Comparison of ENCODE assay signal across 24 cellular contexts in the genomic region with DNA sequence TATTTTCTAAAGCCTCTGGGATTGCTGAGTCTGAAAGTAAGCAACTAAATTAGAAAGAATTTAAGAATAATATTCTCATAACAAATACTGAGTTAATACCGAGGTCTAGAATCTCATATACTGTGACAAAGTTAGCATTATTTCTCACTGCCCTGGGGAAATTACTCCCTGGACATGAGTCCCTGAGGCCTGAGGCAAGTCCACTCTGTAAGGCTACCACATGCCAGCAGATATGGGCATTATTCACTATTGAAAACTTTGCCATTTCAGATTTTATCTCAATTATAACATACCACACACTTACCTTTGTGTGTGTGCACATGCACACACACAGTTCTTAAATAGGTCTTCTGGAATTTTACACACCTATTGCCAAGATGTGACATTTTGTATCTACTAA. TPM values are rescaled to one million over a fixed set of nuclear protein-coding genes. Genes with fewer than 3 reads are reported as not detected.
DNase-seq lines count a peak whose midpoint lies in the region; ATAC-seq and TF ChIP-seq lines count a peak whose summit lies in the region.
"Had no signal": no experiment of that assay in that cellular context is flagged by ENCODE, and none has a peak within 500 bp of the region (broad histone marks: within the 10 kb centered on the region; RNA-seq: fewer than 3 reads in every experiment).

No MANE protein-coding gene starts in this region.

- H3K4me1 ChIP-seq in GM23248 (ENCODE audit: insufficient read depth) (peaks cover 85% of the 10 kb centered on the region), Panc1 (ENCODE audit: control insufficient read depth, insufficient read depth, low read length) (peaks cover 10% of the 10 kb centered on the region), vagina (peaks cover 48% of the 10 kb centered on the region)
- H3K4me1 ChIP-seq in CD8-positive, alpha-beta T cell (ENCODE audit: insufficient read depth, low read length), result no peaks in the 10 kb centered on the region
- H3K4me1 ChIP-seq: A549 had no signal

- no peaks in the 10 kb centered on the region for H3K9me2 ChIP-seq in GM23248 (ENCODE audit: insufficient read depth)

- H3K9me3 ChIP-seq in GM23248 (ENCODE audit: low read depth) (no peaks in the 10 kb centered on the region), Panc1 (ENCODE audit: control insufficient read depth, insufficient read depth, low read depth, low read length) (no peaks in the 10 kb centered on the region), vagina (no peaks in the 10 kb centered on the region)
- no peaks in the 10 kb centered on the region for H3K9me3 ChIP-seq in CD8-positive, alpha-beta T cell (ENCODE audit: low read length)
- H3K9me3 ChIP-seq: A549; BLaER1 treated with 17β-estradiol and CSF1 and Interleukin-3, amounts not matched to agents 10 nM and 100 nM; Caco-2; SJSA1 had no signal

- in situ Hi-C loops in GM23248 (cut with MboI), result no loop called here
- in situ Hi-C loops in Panc1 (cut with HindIII; ENCODE audit: low pct_unique_long_range_greater_than_20kb, low sequenced_read_pairs), result no loop called here

- peak overlapping the region; percentile 22 for H3K4me2 ChIP-seq in GM23248 (ENCODE audit: unreplicated experiment)
- H3K4me2 ChIP-seq: A549; BLaER1 treated with 17β-estradiol and CSF1 and Interleukin-3, amounts not matched to agents 10 nM and 100 nM had no signal

- 90 to 100% methylated on average over 1 of the region's 1 CpG for WGBS in GM23248 (ENCODE audit: low coverage in 1 of 2, low lambda C conversion rate in 2 of 2, missing lambda C conversion rate in 2 of 2), 2 experiments

- no peak for ATAC-seq in Panc1
- ATAC-seq in CD8-positive, alpha-beta T cell, result no peak
- no peak for ATAC-seq in GM19351 (IDR thresholded peaks at IDR 0.05; ENCODE audit: unreplicated experiment)
- ATAC-seq: PC-3 had no signal

- POLR2A ChIA-PET in Panc1 (lab: Charles Lee), result no interaction called here
- POLR2A ChIA-PET in CD8-positive, alpha-beta T cell (lab: Charles Lee), result no interaction called here

- TF ChIP-seq CTCF in Panc1 (IDR thresholded peaks at IDR 0.05) (no peak), dorsolateral prefrontal cortex (IDR thresholded peaks at IDR 0.05 in 54 of 56, conservative IDR thresholded peaks at IDR 0.05 in 2 of 56; ENCODE audit: low read depth in 1 of 56, partially characterized antibody in 56 of 56) (no peak), vagina (IDR thresholded peaks at IDR 0.05) (no peak), foreskin fibroblast (IDR thresholded peaks at IDR 0.05; ENCODE audit: low read depth, low read length) (no peak)
- no peak for TF ChIP-seq CTCF in CD8-positive, alpha-beta T cell (IDR thresholded peaks at IDR 0.05)

- peaks cover 100% of the 10 kb centered on the region for H3K79me2 ChIP-seq in GM23248 (ENCODE audit: insufficient read depth)

- no peak for TF ChIP-seq POLR2A in vagina (IDR thresholded peaks at IDR 0.05)

- H3K4me3 Mint-ChIP-seq in CD8-positive, alpha-beta T cell, result no peak overlapping the region
- H3K4me3 Mint-ChIP-seq: CD4-positive, alpha-beta memory T cell; H9 had no signal

- H3K27me3 ChIP-seq in GM23248 (replicated peaks; ENCODE audit: insufficient read depth) (no peaks in the 10 kb centered on the region), Panc1 (ENCODE audit: control insufficient read depth, insufficient read depth, low read length) (no peaks in the 10 kb centered on the region), dorsolateral prefrontal cortex (no peaks in the 10 kb centered on the region), vagina (no peaks in the 10 kb centered on the region)
- H3K27me3 ChIP-seq in CD8-positive, alpha-beta T cell (ENCODE audit: insufficient read depth, low read length), result no peaks in the 10 kb centered on the region
- H3K27me3 ChIP-seq: BLaER1 treated with 17β-estradiol and CSF1 and Interleukin-3, amounts not matched to agents 10 nM and 100 nM; SJSA1 had no signal

- no peak overlapping the region for H3K27ac Mint-ChIP-seq in CD8-positive, alpha-beta T cell
- H3K27ac Mint-ChIP-seq: CD4-positive, alpha-beta memory T cell had no signal

- H3K9me3 Mint-ChIP-seq in CD8-positive, alpha-beta T cell, result no peaks in the 10 kb centered on the region
- H3K9me3 Mint-ChIP-seq: CD4-positive, alpha-beta memory T cell; H9 had no signal

- H3K36me3 Mint-ChIP-seq in CD8-positive, alpha-beta T cell, result peaks cover 3% of the 10 kb centered on the region

- CTCF ChIA-PET in Panc1 (lab: Charles Lee), result no interaction called here
- CTCF ChIA-PET in CD8-positive, alpha-beta T cell (lab: Charles Lee), result no interaction called here

- H2AFZ ChIP-seq in GM23248, result no peak overlapping the region

- H3K36me3 ChIP-seq in GM23248 (ENCODE audit: low read depth) (peaks cover 83% of the 10 kb centered on the region), Panc1 (ENCODE audit: control insufficient read depth, insufficient read depth, low read length) (no peaks in the 10 kb centered on the region), vagina (no peaks in the 10 kb centered on the region)
- no peaks in the 10 kb centered on the region for H3K36me3 ChIP-seq in CD8-positive, alpha-beta T cell (ENCODE audit: insufficient read depth, low read length)

- peaks cover 95% of the 10 kb centered on the region for H3F3A ChIP-seq in GM23248 (ENCODE audit: insufficient read depth)

- no peaks in the 10 kb centered on the region for H3K27me3 Mint-ChIP-seq in CD8-positive, alpha-beta T cell (ENCODE audit: low read depth)
- H3K27me3 Mint-ChIP-seq: CD4-positive, alpha-beta memory T cell had no signal

- H4K20me1 ChIP-seq in GM23248 (ENCODE audit: insufficient read depth), result peaks cover 78% of the 10 kb centered on the region; the same call in 1 of the 2 replicates

- peak overlapping the region; percentile 13; the same call in 1 of the 2 replicates for H3K27ac ChIP-seq in GM23248
- H3K27ac ChIP-seq in Panc1 (ENCODE audit: low read length), result no peak overlapping the region
- peak overlapping the region; percentile 33 to 98 (median 91) for H3K27ac ChIP-seq in dorsolateral prefrontal cortex
- no peak overlapping the region for H3K27ac ChIP-seq in vagina
- no peak overlapping the region for H3K27ac ChIP-seq in CD8-positive, alpha-beta T cell (ENCODE audit: low read depth, low read length)
- H3K27ac ChIP-seq: A549; BLaER1 treated with 17β-estradiol and CSF1 and Interleukin-3, amounts not matched to agents 10 nM and 100 nM; SJSA1 had no signal

- no peaks in the 10 kb centered on the region for H3K4me1 Mint-ChIP-seq in CD8-positive, alpha-beta T cell (ENCODE audit: low read depth)

- BruUV-seq in Panc1 (replicated peaks; lab: Mats Ljungman, UMichigan), result TSS peak; percentile 0

- H3K9ac ChIP-seq in GM23248, result no peak overlapping the region
- H3K9ac ChIP-seq: BLaER1 treated with 17β-estradiol and CSF1 and Interleukin-3, amounts not matched to agents 10 nM and 100 nM had no signal

- H3K4me3 ChIP-seq in GM23248, result no peak overlapping the region
- H3K4me3 ChIP-seq in Panc1 (ENCODE audit: low read depth in 2 of 2, low read length in 2 of 2), result no peak overlapping the region
- no peak overlapping the region for H3K4me3 ChIP-seq in dorsolateral prefrontal cortex
- no peak overlapping the region for H3K4me3 ChIP-seq in vagina
- no peak overlapping the region for H3K4me3 ChIP-seq in CD8-positive, alpha-beta T cell (ENCODE audit: low read depth, low read length)
- no peak overlapping the region for H3K4me3 ChIP-seq in foreskin fibroblast (ENCODE audit: low read depth in 1 of 2, low read length in 2 of 2)
- H3K4me3 ChIP-seq: A549; BLaER1 treated with 17β-estradiol and CSF1 and Interleukin-3, amounts not matched to agents 10 nM and 100 nM; SJSA1 had no signal

- no peak for DNase-seq in GM23248
- no peak for DNase-seq in Panc1 (ENCODE audit: low read depth, low spot score)
- DNase-seq in dorsolateral prefrontal cortex, result no peak
- peak; percentile 36 for DNase-seq in superior temporal gyrus (ENCODE audit: extremely low spot score)
- DNase-seq in vagina (ENCODE audit: extremely low spot score in 2 of 2), result no peak
- DNase-seq in CD8-positive, alpha-beta T cell, result no peak
- no peak for DNase-seq in foreskin fibroblast
- DNase-seq: AML-193; Caco-2; CD4-positive, alpha-beta memory T cell; GDM1; H9; NCI-H1092; NCI-H1417 treated with DMSO at 0.1 percent for 48 hours; NCI-H1694 treated with DMSO at 0.1 percent for 48 hours; NCI-H524; NCI-H774; NK-92 treated with Interleukin-12 subunit alpha and Interleukin-12 subunit beta, amount 100 ng/mL, for 24 hours; PC-3; Right ventricle myocardium superior had no signal

- intact Hi-C loops in Panc1 (cut with micrococcal nuclease; ENCODE audit: unreplicated experiment), result no loop called here
- intact Hi-C loops in dorsolateral prefrontal cortex (cut with DNase I), result no loop called here
- intact Hi-C loops in vagina (cut with DNase I), result no loop called here
- intact Hi-C loops in CD8-positive, alpha-beta T cell (cut with DNase I, micrococcal nuclease), result no loop called here

RNA-seq across cellular contexts. Expression of a gene that starts 22.9 kb away (rescaled TPM):
- 228 and 243 TPM in 2 replicates for total RNA-seq in GM23248 (2014; rRNA removed; shearing (Covaris generic))
- polyA plus RNA-seq in GM23248 (2016; fragmentation: Nextera tagmentation; extraction: Ambion mirVana), result 147 and 159 TPM in 2 replicates
- total RNA-seq in Panc1 (2021; ENCODE audit: unreplicated experiment), result 68.5 TPM
- polyA plus RNA-seq in Panc1 (2012; ENCODE audit: insufficient read length), result 69.8 TPM
- 100 to 1,000 TPM in 33 of 120 experiments, 10 to 100 TPM in 87; 53.4 to 211 (median 88.7) TPM for total RNA-seq in dorsolateral prefrontal cortex
- 113 TPM for total RNA-seq in vagina
- total RNA-seq in CD8-positive, alpha-beta T cell, result 100 to 1,000 TPM; 189 to 200 TPM

Comparison
In these comparisons a context has a peak if more than half of its experiments do, and no peak if none do; other contexts are left out.
1. H3K27ac ChIP-seq: peak in GM23248 (single experiment) and dorsolateral prefrontal cortex (59 of 59); none in Panc1 (single experiment), vagina (single experiment) and CD8-positive, alpha-beta T cell (single experiment).